In the genomic region with DNA sequence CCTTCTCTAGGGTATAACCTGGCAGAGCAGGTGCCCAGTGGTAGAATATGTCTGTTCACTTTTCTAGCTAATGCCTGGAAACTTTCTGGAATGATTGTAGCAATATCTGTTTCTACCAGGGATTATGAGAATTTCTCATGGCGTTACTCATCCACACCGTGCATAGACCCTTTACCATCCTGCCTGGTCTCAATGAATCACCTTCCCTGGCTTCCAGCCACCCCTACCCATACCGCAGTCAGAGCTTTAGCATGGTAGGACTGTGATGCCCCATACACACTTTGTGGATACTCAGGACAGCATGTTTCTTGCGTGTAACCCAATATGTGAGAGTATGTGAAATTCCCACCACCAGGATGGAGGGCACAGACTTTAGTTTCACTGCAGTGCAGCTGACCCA, we compare ENCODE assay signal across 20 cellular contexts. TPM values are rescaled to one million over a fixed set of nuclear protein-coding genes. Genes with fewer than 3 reads are reported as not detected.
DNase-seq lines count a peak whose midpoint lies in the region; ATAC-seq and TF ChIP-seq lines count a peak whose summit lies in the region.
"Had no signal": no experiment of that assay in that cellular context is flagged by ENCODE, and none has a peak within 500 bp of the region (broad histone marks: within the 10 kb centered on the region; RNA-seq: fewer than 3 reads in every experiment).

No MANE protein-coding gene starts in this region.

- no peak overlapping the region for H3K4ac ChIP-seq in neuronal stem cell (ENCODE audit: low read length)

- H3K4me3 ChIP-seq in breast epithelium (no peak overlapping the region), RWPE2 (ENCODE audit: severe bottlenecking) (no peak overlapping the region), neuronal stem cell (ENCODE audit: low read length in 2 of 2) (no peak overlapping the region), prostate gland (no peak overlapping the region)
- H3K4me3 ChIP-seq: BLaER1, GM12878 had no signal

- no peak overlapping the region for H3K14ac ChIP-seq in neuronal stem cell (ENCODE audit: low read length)

- ATAC-seq in RWPE2 (ENCODE audit: low read depth): peak; percentile 73
- ATAC-seq: GM12878 had no signal

- no peak overlapping the region for H3K27ac Mint-ChIP-seq in MCF 10A (ENCODE audit: low read depth, unreplicated experiment)
- H3K27ac Mint-ChIP-seq: CD14-positive monocyte; CD4-positive, alpha-beta memory T cell had no signal

- BruUV-seq in MCF 10A (replicated peaks; lab: Mats Ljungman, UMichigan): no TSS peak

- peaks cover 0 to 26% of the 10 kb centered on the region in 2 donors for H3K27me3 ChIP-seq in breast epithelium
- H3K27me3 ChIP-seq in RWPE2 (ENCODE audit: insufficient read depth, poor library complexity, severe bottlenecking): peaks cover 26% of the 10 kb centered on the region
- H3K27me3 ChIP-seq in neuronal stem cell (ENCODE audit: control insufficient read depth in 3 of 3, insufficient read depth in 3 of 3, low read depth in 1 of 3, low read length in 3 of 3): no peaks in the 10 kb centered on the region
- no peaks in the 10 kb centered on the region for H3K27me3 ChIP-seq in prostate gland (replicated peaks; ENCODE audit: insufficient read depth)
- H3K27me3 ChIP-seq: BLaER1 had no signal

- no peak overlapping the region for H3K4me3 Mint-ChIP-seq in MCF 10A (ENCODE audit: unreplicated experiment)
- H3K4me3 Mint-ChIP-seq: CD14-positive monocyte; CD4-positive, alpha-beta memory T cell had no signal

- no peak overlapping the region for H3K9ac ChIP-seq in neuronal stem cell (ENCODE audit: low read depth, low read length, poor library complexity)
- H3K9ac ChIP-seq: BLaER1 had no signal

- no CpG with 5 or more reads among the region's 4 CpGs for WGBS in neuronal stem cell (ENCODE audit: extremely low coverage in 2 of 2, insufficient read length in 2 of 2, insufficient replicate concordance in 1 of 2), 2 donors
- 92% methylated on average over 4 of the region's 4 CpGs for WGBS in prostate gland

- H2BK120ac ChIP-seq in neuronal stem cell (ENCODE audit: low read depth, low read length): no peak overlapping the region

- no peak overlapping the region for H3K4me2 ChIP-seq in neuronal stem cell (ENCODE audit: insufficient read depth, low read length, poor library complexity, severe bottlenecking)
- H3K4me2 ChIP-seq: BLaER1 had no signal

- H3K9me3 Mint-ChIP-seq in MCF 10A (ENCODE audit: unreplicated experiment): no peaks in the 10 kb centered on the region
- H3K9me3 Mint-ChIP-seq: CD14-positive monocyte; CD4-positive, alpha-beta memory T cell had no signal

- intact Hi-C loops in MCF 10A (cut with micrococcal nuclease): no loop called here
- intact Hi-C loops in breast epithelium (cut with DNase I; ENCODE audit: low total_unique reads): no loop called here
- intact Hi-C loops in prostate gland (cut with DNase I): no loop called here

- no peak overlapping the region for H4K8ac ChIP-seq in neuronal stem cell (ENCODE audit: low read depth, low read length)

- H3K36me3 ChIP-seq in breast epithelium (no peaks in the 10 kb centered on the region), RWPE2 (ENCODE audit: low read depth) (no peaks in the 10 kb centered on the region), neuronal stem cell (replicated peaks in 1 of 2; ENCODE audit: control insufficient read depth in 2 of 2, insufficient read depth in 2 of 2, low read length in 2 of 2) (peaks cover 0 to 3% of the 10 kb centered on the region in 2 donors), prostate gland (no peaks in the 10 kb centered on the region)
- H3K36me3 ChIP-seq: BLaER1 had no signal

- H3K27ac ChIP-seq in breast epithelium: no peak overlapping the region
- no peak overlapping the region for H3K27ac ChIP-seq in RWPE2 (ENCODE audit: poor library complexity, severe bottlenecking)
- H3K27ac ChIP-seq in neuronal stem cell (replicated peaks; ENCODE audit: low read length): no peak overlapping the region
- no peak overlapping the region for H3K27ac ChIP-seq in prostate gland
- H3K27ac ChIP-seq: 22Rv1, BLaER1 had no signal

- peaks cover 80% of the 10 kb centered on the region for H3K27me3 Mint-ChIP-seq in MCF 10A (ENCODE audit: insufficient read depth, unreplicated experiment)

- H2BK15ac ChIP-seq in neuronal stem cell (ENCODE audit: low read length): peak overlapping the region; percentile 12

- TF ChIP-seq CTCF in MCF 10A (IDR thresholded peaks at IDR 0.05; ENCODE audit: unreplicated experiment): no peak
- TF ChIP-seq CTCF in breast epithelium (IDR thresholded peaks at IDR 0.05): no peak
- no peak for TF ChIP-seq CTCF in RWPE2 (IDR thresholded peaks at IDR 0.05; ENCODE audit: poor library complexity, severe bottlenecking)
- no peak for TF ChIP-seq CTCF in prostate gland (IDR thresholded peaks at IDR 0.05)

- no peak overlapping the region for H2AK5ac ChIP-seq in neuronal stem cell (ENCODE audit: low read depth, low read length)

- no peak for TF ChIP-seq POLR2A in breast epithelium (IDR thresholded peaks at IDR 0.05)
- TF ChIP-seq POLR2A in prostate gland (IDR thresholded peaks at IDR 0.05): no peak

- peak; percentile 14 for DNase-seq in MCF 10A (ENCODE audit: unreplicated experiment)
- DNase-seq in breast epithelium (ENCODE audit: low spot score in 2 of 2): no peak
- DNase-seq in RWPE2 (ENCODE audit: low spot score): no peak
- DNase-seq in neuronal stem cell (ENCODE audit: low spot score): no peak
- DNase-seq in NCI-H2227 (lab: John Stamatoyannopoulos, UW; ENCODE audit: unreplicated experiment): no peak
- DNase-seq in stimulated activated CD4-positive, alpha-beta T cell treated with anti-CD3 and anti-CD28 coated beads, Interleukin-2, amount 100 ng/mL, for 48 hours: no peak
- no peak for DNase-seq in prostate gland (ENCODE audit: low spot score)
- DNase-seq: CD4-positive, alpha-beta memory T cell; DMS153; DMS79; HCEC 1CT had no signal

- H3K4me1 ChIP-seq in breast epithelium (no peaks in the 10 kb centered on the region), RWPE2 (ENCODE audit: insufficient read depth, poor library complexity, severe bottlenecking) (no peaks in the 10 kb centered on the region), neuronal stem cell (ENCODE audit: control insufficient read depth in 2 of 2, insufficient read depth in 1 of 2, low read depth in 1 of 2, low read length in 2 of 2) (peaks cover 2 to 17% of the 10 kb centered on the region in 2 donors), prostate gland (replicated peaks) (no peaks in the 10 kb centered on the region)

- H3K18ac ChIP-seq in neuronal stem cell (ENCODE audit: low read length): no peak overlapping the region

- no peak overlapping the region for H2AFZ ChIP-seq in neuronal stem cell (ENCODE audit: low read length)

- H3K79me1 ChIP-seq in neuronal stem cell (ENCODE audit: low read depth, low read length): no peaks in the 10 kb centered on the region

- H2BK12ac ChIP-seq in neuronal stem cell (ENCODE audit: low read length): no peak overlapping the region

- H2BK5ac ChIP-seq in neuronal stem cell (ENCODE audit: low read length): no peak overlapping the region

- no peaks in the 10 kb centered on the region for H3K36me3 Mint-ChIP-seq in MCF 10A (ENCODE audit: insufficient read depth, unreplicated experiment)
- H3K36me3 Mint-ChIP-seq: CD14-positive monocyte; CD4-positive, alpha-beta memory T cell had no signal

- no peaks in the 10 kb centered on the region for H3K4me1 Mint-ChIP-seq in MCF 10A (ENCODE audit: insufficient read depth, unreplicated experiment)
- H3K4me1 Mint-ChIP-seq: CD14-positive monocyte; CD4-positive, alpha-beta memory T cell had no signal

- CTCF ChIA-PET in MCF 10A (lab: Yijun Ruan, JAX): no interaction called here

- POLR2A ChIA-PET in MCF 10A (lab: Yijun Ruan, JAX): no interaction called here

- H4K91ac ChIP-seq in neuronal stem cell (ENCODE audit: low read depth, low read length, poor library complexity): no peak overlapping the region

- H3K23ac ChIP-seq in neuronal stem cell (ENCODE audit: low read depth, low read length, poor library complexity): no peak overlapping the region

- H3K9me3 ChIP-seq in breast epithelium: peaks cover 0 to 4% of the 10 kb centered on the region in 2 donors
- H3K9me3 ChIP-seq in RWPE2 (ENCODE audit: severe bottlenecking): peaks cover 3% of the 10 kb centered on the region
- H3K9me3 ChIP-seq in neuronal stem cell (replicated peaks in 1 of 2; ENCODE audit: control insufficient read depth in 2 of 2, insufficient read depth in 1 of 2, low read depth in 1 of 2, low read length in 2 of 2): no peaks in the 10 kb centered on the region
- H3K9me3 ChIP-seq in prostate gland: no peaks in the 10 kb centered on the region
- H3K9me3 ChIP-seq: BLaER1 had no signal

RNA-seq across cellular contexts. Expression of gene TUNAR, which starts 45.4 kb away (rescaled TPM):
- total RNA-seq in MCF 10A (2022) (not detected in 2 replicates), breast epithelium (under 1 TPM in 1 of 3 donors, not detected in 2; 0.15 TPM), prostate gland (1 to 10 TPM in 1 of 2 donors, not detected in 1; 1.9 TPM)
- 13.9 TPM for polyA plus RNA-seq in neuronal stem cell (2013, experiment 1 of 2)
- 13.2 TPM for polyA plus RNA-seq in neuronal stem cell (2013, experiment 2 of 2)
- total RNA-seq: A673; CD4-positive, alpha-beta memory T cell; G401; GM12878; H4; HT-29 had no signal
- polyA plus RNA-seq: AG04450; CD14-positive monocyte; CD4-positive, alpha-beta memory T cell had no signal
